ENCODE assay signal across 20 cellular contexts in the genomic region with DNA sequence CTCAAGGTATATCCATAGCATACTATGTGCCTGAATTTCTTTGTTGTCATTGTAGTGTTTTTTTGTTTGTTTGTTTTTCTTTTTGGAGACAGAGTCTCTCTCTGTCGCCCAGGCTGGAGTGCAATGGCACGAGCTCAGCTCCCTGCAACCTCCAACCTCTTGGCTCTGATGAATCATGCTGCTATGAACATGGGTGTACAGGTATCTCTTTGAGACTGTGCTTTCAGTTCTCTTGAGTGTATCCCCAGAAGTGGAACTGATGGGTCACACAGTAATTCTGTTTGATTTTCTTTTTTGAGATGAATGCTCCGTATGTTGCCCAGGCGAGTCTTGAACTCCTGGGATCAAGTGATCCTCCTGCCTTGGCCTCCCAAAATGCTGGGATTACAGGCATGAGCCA. TPM values are rescaled to one million over a fixed set of nuclear protein-coding genes. Genes with fewer than 3 reads are reported as not detected.
DNase-seq lines count a peak whose midpoint lies in the region; ATAC-seq, FAIRE-seq and TF ChIP-seq lines count a peak whose summit lies in the region.
"Had no signal": no experiment of that assay in that cellular context is flagged by ENCODE, and none has a peak within 500 bp of the region (broad histone marks: within the 10 kb centered on the region; RNA-seq: fewer than 3 reads in every experiment).

No MANE protein-coding gene starts in this region.

- in situ Hi-C loops in mammary epithelial cell (cut with MboI; ENCODE audit: low sequenced_read_pairs in 2 of 2): no loop called here

- H2AFZ ChIP-seq in mammary epithelial cell (ENCODE audit: low read depth, low read length) (no peak overlapping the region), keratinocyte (ENCODE audit: control insufficient read depth, low read length) (no peak overlapping the region), neural progenitor cell (replicated peaks) (no peak overlapping the region)

- ATAC-seq in activated T-helper 17 cell treated with anti-CD3 and anti-CD28 coated beads, Interleukin-2, amount 50 U/mL, for 72 hours (replicated peaks): no peak

- H3K9me1 ChIP-seq in keratinocyte (ENCODE audit: control insufficient read depth, extremely low read depth, insufficient read depth, low read length): peaks cover 2% of the 10 kb centered on the region

- CTCF ChIA-PET in mammary epithelial cell (lab: Charles Lee; ENCODE audit: low non-redundant PET): no interaction called here
- CTCF ChIA-PET in MCF 10A (lab: Yijun Ruan, JAX): no interaction called here

- H3K27ac ChIP-seq in mammary epithelial cell (ENCODE audit: insufficient read depth, low read depth, low read length): no peak overlapping the region
- no peak overlapping the region for H3K27ac ChIP-seq in endodermal cell (ENCODE audit: low read depth, low read length)
- H3K27ac ChIP-seq in keratinocyte (ENCODE audit: control insufficient read depth, insufficient read depth, low read length): no peak overlapping the region
- no peak overlapping the region for H3K27ac ChIP-seq in neural progenitor cell

- H3K4me1 ChIP-seq in mammary epithelial cell (ENCODE audit: insufficient read depth, low read length) (peaks cover 19% of the 10 kb centered on the region), endodermal cell (ENCODE audit: control insufficient read depth, insufficient read depth, low read length) (peaks cover 8% of the 10 kb centered on the region), keratinocyte (ENCODE audit: control insufficient read depth, extremely low read depth, insufficient read depth, low read length) (peaks cover 12% of the 10 kb centered on the region), neural progenitor cell (no peaks in the 10 kb centered on the region)

- no peaks in the 10 kb centered on the region for H3K79me2 ChIP-seq in mammary epithelial cell (ENCODE audit: insufficient read depth, low read length)
- H3K79me2 ChIP-seq in keratinocyte (ENCODE audit: control insufficient read depth, insufficient read depth, low read length): no peaks in the 10 kb centered on the region
- no peaks in the 10 kb centered on the region for H3K79me2 ChIP-seq in neural progenitor cell (ENCODE audit: low read depth)

- H3K36me3 ChIP-seq in mammary epithelial cell (ENCODE audit: insufficient read depth, low read length) (peaks cover 20% of the 10 kb centered on the region), endodermal cell (ENCODE audit: control insufficient read depth, insufficient read depth, low read length) (peaks cover 80% of the 10 kb centered on the region), keratinocyte (ENCODE audit: control insufficient read depth in 2 of 2, extremely low read depth in 1 of 2, insufficient read depth in 2 of 2, low read length in 2 of 2) (peaks cover 23 to 29% of the 10 kb centered on the region in 2 experiments), neural progenitor cell (no peaks in the 10 kb centered on the region)

- no peak overlapping the region for H3K4me3 ChIP-seq in mammary epithelial cell (replicated peaks in 1 of 3; ENCODE audit: insufficient read depth in 1 of 3, low read depth in 2 of 3, low read length in 3 of 3)
- no peak overlapping the region for H3K4me3 ChIP-seq in endodermal cell (ENCODE audit: low read length)
- no peak overlapping the region for H3K4me3 ChIP-seq in keratinocyte (ENCODE audit: control insufficient read depth in 2 of 3, extremely low read depth in 1 of 3, insufficient read depth in 2 of 3, low read depth in 1 of 3, low read length in 3 of 3)
- no peak overlapping the region for H3K4me3 ChIP-seq in neural progenitor cell

- H3K4me3 Mint-ChIP-seq in MCF 10A (ENCODE audit: unreplicated experiment) (no peak overlapping the region), endodermal cell (no peak overlapping the region), neural progenitor cell (no peak overlapping the region)
- H3K4me3 Mint-ChIP-seq in activated T-helper 17 cell treated with anti-CD3 and anti-CD28 coated beads, Interleukin-2, amount 50 U/mL, for 72 hours: no peak overlapping the region
- H3K4me3 Mint-ChIP-seq: CD4-positive, alpha-beta memory T cell had no signal

- DNase-seq in mammary epithelial cell (no peak), MCF 10A (ENCODE audit: unreplicated experiment) (no peak), endodermal cell (no peak), keratinocyte (ENCODE audit: low read depth, low spot score) (no peak), neural progenitor cell (ENCODE audit: low spot score) (no peak), frontal cortex (ENCODE audit: low spot score in 2 of 2) (no peak)
- no peak for DNase-seq in stimulated activated CD4-positive, alpha-beta T cell treated with anti-CD3 and anti-CD28 coated beads, Interleukin-4, amount 100 ng/mL, for 24 hours
- DNase-seq: C1 segment of cervical spinal cord; Calu3; CD4-positive, alpha-beta memory T cell; COR-L47; DMS53; DMS79 treated with DMSO at 0.1 percent for 48 hours; GF-D8; H7; HCEC 1CT had no signal

- no peak for TF ChIP-seq CTCF in mammary epithelial cell (conservative IDR thresholded peaks at IDR 0.05 in 1 of 2, IDR thresholded peaks at IDR 0.05 in 1 of 2; ENCODE audit: extremely low read depth in 1 of 2, insufficient read depth in 1 of 2, low read depth in 1 of 2, low read length in 2 of 2)
- no peak for TF ChIP-seq CTCF in MCF 10A (IDR thresholded peaks at IDR 0.05; ENCODE audit: unreplicated experiment)
- TF ChIP-seq CTCF in endodermal cell (conservative IDR thresholded peaks at IDR 0.05): no peak
- no peak for TF ChIP-seq CTCF in keratinocyte (optimal IDR thresholded peaks at IDR 0.05 in 1 of 3, IDR thresholded peaks at IDR 0.05 in 1 of 3, conservative IDR thresholded peaks at IDR 0.05 in 1 of 3; ENCODE audit: extremely low read depth in 1 of 3, insufficient read depth in 2 of 3, low read length in 3 of 3)
- TF ChIP-seq CTCF in neural progenitor cell (IDR thresholded peaks at IDR 0.05): no peak

- POLR2A ChIA-PET in MCF 10A (lab: Yijun Ruan, JAX): interaction anchor here (0.8 to 1.5 kb wide), 2 partner anchors 13 to 17 kb away, joined by 3 to 4 read pairs; partner anchors contain the start of gene SLC25A42

- H3K9me3 Mint-ChIP-seq in MCF 10A (ENCODE audit: unreplicated experiment): no peaks in the 10 kb centered on the region
- no peaks in the 10 kb centered on the region for H3K9me3 Mint-ChIP-seq in activated T-helper 17 cell treated with anti-CD3 and anti-CD28 coated beads, Interleukin-2, amount 50 U/mL, for 72 hours
- no peaks in the 10 kb centered on the region for H3K9me3 Mint-ChIP-seq in endodermal cell
- no peaks in the 10 kb centered on the region for H3K9me3 Mint-ChIP-seq in neural progenitor cell
- H3K9me3 Mint-ChIP-seq: CD4-positive, alpha-beta memory T cell had no signal

- intact Hi-C loops in mammary epithelial cell (cut with micrococcal nuclease) (no loop called here), MCF 10A (cut with micrococcal nuclease) (no loop called here)

- FAIRE-seq in keratinocyte (lab: Jason Lieb, UNC) (peak; percentile 63), frontal cortex (lab: Jason Lieb, UNC) (no peak)
- FAIRE-seq: GM12891, GM18507, H1 had no signal

- H3K27me3 ChIP-seq in mammary epithelial cell (ENCODE audit: insufficient read depth, low read length) (no peaks in the 10 kb centered on the region), endodermal cell (ENCODE audit: control insufficient read depth, insufficient read depth, low read length, poor library complexity, severe bottlenecking) (no peaks in the 10 kb centered on the region), keratinocyte (ENCODE audit: control insufficient read depth, extremely low read depth, insufficient read depth, low read length) (no peaks in the 10 kb centered on the region), neural progenitor cell (no peaks in the 10 kb centered on the region)

- H3K27ac Mint-ChIP-seq in MCF 10A (ENCODE audit: low read depth, unreplicated experiment) (no peak overlapping the region), endodermal cell (peak overlapping the region; percentile 35), neural progenitor cell (no peak overlapping the region)
- H3K27ac Mint-ChIP-seq in activated T-helper 17 cell treated with anti-CD3 and anti-CD28 coated beads, Interleukin-2, amount 50 U/mL, for 72 hours: peak overlapping the region; percentile 4

- dilution Hi-C loops in mammary epithelial cell (cut with HindIII; ENCODE audit: low sequenced_read_pairs): no loop called here
- dilution Hi-C loops in keratinocyte (cut with MboI; ENCODE audit: extremely low pct_ligation_motif_present, low sequenced_read_pairs): no loop called here

- H3K4me1 Mint-ChIP-seq in MCF 10A (ENCODE audit: insufficient read depth, unreplicated experiment) (peaks cover 9% of the 10 kb centered on the region), endodermal cell (peaks cover 33% of the 10 kb centered on the region), neural progenitor cell (no peaks in the 10 kb centered on the region)
- H3K4me1 Mint-ChIP-seq in activated T-helper 17 cell treated with anti-CD3 and anti-CD28 coated beads, Interleukin-2, amount 50 U/mL, for 72 hours: no peaks in the 10 kb centered on the region

- no peaks in the 10 kb centered on the region for H3K27me3 Mint-ChIP-seq in MCF 10A (ENCODE audit: insufficient read depth, unreplicated experiment)
- no peaks in the 10 kb centered on the region for H3K27me3 Mint-ChIP-seq in activated T-helper 17 cell treated with anti-CD3 and anti-CD28 coated beads, Interleukin-2, amount 50 U/mL, for 72 hours
- no peaks in the 10 kb centered on the region for H3K27me3 Mint-ChIP-seq in endodermal cell (ENCODE audit: insufficient read depth)
- H3K27me3 Mint-ChIP-seq in neural progenitor cell (ENCODE audit: insufficient read depth, low read depth): no peaks in the 10 kb centered on the region
- H3K27me3 Mint-ChIP-seq: CD4-positive, alpha-beta memory T cell had no signal

- H3K9me3 ChIP-seq in mammary epithelial cell (replicated peaks; ENCODE audit: insufficient read depth, low read length): no peaks in the 10 kb centered on the region
- H3K9me3 ChIP-seq in endodermal cell (ENCODE audit: control insufficient read depth, low read length): peaks cover 9% of the 10 kb centered on the region
- H3K9me3 ChIP-seq in keratinocyte (ENCODE audit: control insufficient read depth, low read depth, low read length): no peaks in the 10 kb centered on the region
- no peaks in the 10 kb centered on the region for H3K9me3 ChIP-seq in neural progenitor cell (ENCODE audit: low read depth)

- no peaks in the 10 kb centered on the region for H3F3A ChIP-seq in neural progenitor cell (ENCODE audit: low read depth)

- H4K20me1 ChIP-seq in mammary epithelial cell (ENCODE audit: insufficient read depth, low read length): no peaks in the 10 kb centered on the region
- H4K20me1 ChIP-seq in keratinocyte (ENCODE audit: control insufficient read depth, extremely low read depth, insufficient read depth, low read length): no peaks in the 10 kb centered on the region
- no peaks in the 10 kb centered on the region for H4K20me1 ChIP-seq in neural progenitor cell (ENCODE audit: low read depth)

- H3K36me3 Mint-ChIP-seq in MCF 10A (ENCODE audit: insufficient read depth, unreplicated experiment) (peaks cover 51% of the 10 kb centered on the region), endodermal cell (ENCODE audit: low read depth) (peaks cover 70% of the 10 kb centered on the region), neural progenitor cell (peaks cover 8% of the 10 kb centered on the region)
- H3K36me3 Mint-ChIP-seq in activated T-helper 17 cell treated with anti-CD3 and anti-CD28 coated beads, Interleukin-2, amount 50 U/mL, for 72 hours (ENCODE audit: low read depth): peaks cover 86% of the 10 kb centered on the region

- WGBS in mammary epithelial cell (ENCODE audit: low coverage, missing lambda C conversion rate): 80% methylated on average over 4 of the region's 4 CpGs
- 97 to 98% methylated on average over 4 of the region's 4 CpGs for WGBS in endodermal cell (ENCODE audit: insufficient coverage in 1 of 2, insufficient read length in 1 of 2), 2 experiments

- H3K9ac ChIP-seq in mammary epithelial cell (ENCODE audit: insufficient read depth, low read length) (no peak overlapping the region), endodermal cell (ENCODE audit: extremely low read depth, low read length, poor library complexity, severe bottlenecking) (no peak overlapping the region), keratinocyte (ENCODE audit: control insufficient read depth, extremely low read depth, insufficient read depth, low read length) (no peak overlapping the region), neural progenitor cell (no peak overlapping the region)

- peak overlapping the region; percentile 1 for H3K4me2 ChIP-seq in mammary epithelial cell (ENCODE audit: insufficient read depth, low read depth, low read length)
- no peak overlapping the region for H3K4me2 ChIP-seq in keratinocyte (ENCODE audit: control insufficient read depth, extremely low read depth, insufficient read depth, low read depth, low read length)
- H3K4me2 ChIP-seq in neural progenitor cell: no peak overlapping the region

- BruUV-seq in mammary epithelial cell (replicated peaks; lab: Mats Ljungman, UMichigan) (no TSS peak), MCF 10A (replicated peaks; lab: Mats Ljungman, UMichigan) (no TSS peak)

RNA-seq across cellular contexts. Expression of gene SLC25A42, which starts 13.7 kb away (rescaled TPM):
- total RNA-seq in mammary epithelial cell (1 to 10 TPM; 3.0 to 5.1 TPM), MCF 10A (2022) (3.1 and 3.7 TPM in 2 replicates), endodermal cell (1 to 10 TPM; 6.6 to 7.2 TPM), neural progenitor cell (ENCODE audit: low replicate concordance) (4.0 and 6.2 TPM in 2 replicates), frontal cortex (10.2 TPM)
- polyA plus RNA-seq in mammary epithelial cell (3.0 TPM), keratinocyte (1.2 to 2.2 TPM (median 1.9 TPM) in 3 replicates)
- polyA minus RNA-seq in mammary epithelial cell (0.26 TPM), keratinocyte (1.7 to 3.7 TPM (median 3.4 TPM) in 3 replicates)
- total RNA-seq in activated T-helper 17 cell treated with anti-CD3 and anti-CD28 coated beads, Interleukin-2, amount 50 U/mL, for 72 hours: 10 to 100 TPM; 14.1 to 18.5 TPM
- polyA plus RNA-seq in endodermal cell (2013, experiment 1 of 2): 7.0 TPM
- 7.3 TPM for polyA plus RNA-seq in endodermal cell (2013, experiment 2 of 2)
- 0.49 TPM for polyA plus RNA-seq in keratinocyte (2011; ENCODE audit: low read depth)
- polyA plus RNA-seq in keratinocyte (2011; cell fraction: cytosol; rRNA removed): 1.7 and 2.6 TPM in 2 replicates
- polyA plus RNA-seq in keratinocyte (2011; cell fraction: nucleus; rRNA removed): 3.7 and 6.0 TPM in 2 replicates
- polyA plus RNA-seq in keratinocyte (2012; ENCODE audit: low replicate concordance): 1.6 and 3.0 TPM in 2 replicates
- polyA minus RNA-seq in keratinocyte (2011; cell fraction: cytosol; rRNA and poly(A)+ RNA removed): 1.2 TPM
- polyA minus RNA-seq in keratinocyte (2011; cell fraction: nucleus; rRNA and poly(A)+ RNA removed): 2.0 and 2.9 TPM in 2 replicates

RNA-seq across cellular contexts. Expression of gene ARMC6, which starts 16.7 kb away (rescaled TPM):
- total RNA-seq in mammary epithelial cell (10 to 100 TPM; 35.1 to 37.7 TPM), MCF 10A (2022) (24.8 and 37.1 TPM in 2 replicates), endodermal cell (10 to 100 TPM; 26.1 to 37.8 TPM), neural progenitor cell (ENCODE audit: low replicate concordance) (18.1 and 35.0 TPM in 2 replicates), frontal cortex (56.3 TPM)
- polyA plus RNA-seq in mammary epithelial cell (42.6 TPM), keratinocyte (23.8 to 32.7 TPM (median 30.7 TPM) in 3 replicates)
- polyA minus RNA-seq in mammary epithelial cell (62.6 TPM), keratinocyte (36.4 to 68.3 TPM (median 43.0 TPM) in 3 replicates)
- 10 to 100 TPM; 19.6 to 44.4 TPM for total RNA-seq in activated T-helper 17 cell treated with anti-CD3 and anti-CD28 coated beads, Interleukin-2, amount 50 U/mL, for 72 hours
- polyA plus RNA-seq in endodermal cell (2013, experiment 1 of 2): 30.8 TPM
- polyA plus RNA-seq in endodermal cell (2013, experiment 2 of 2): 27.0 TPM
- 12.2 TPM for polyA plus RNA-seq in keratinocyte (2011; ENCODE audit: low read depth)
- 24.1 and 37.6 TPM in 2 replicates for polyA plus RNA-seq in keratinocyte (2011; cell fraction: cytosol; rRNA removed)
- 27.1 and 37.3 TPM in 2 replicates for polyA plus RNA-seq in keratinocyte (2011; cell fraction: nucleus; rRNA removed)
- 15.3 and 37.1 TPM in 2 replicates for polyA plus RNA-seq in keratinocyte (2012; ENCODE audit: low replicate concordance)
- 58.5 TPM for polyA minus RNA-seq in keratinocyte (2011; cell fraction: cytosol; rRNA and poly(A)+ RNA removed)
- polyA minus RNA-seq in keratinocyte (2011; cell fraction: nucleus; rRNA and poly(A)+ RNA removed): 20.7 and 24.2 TPM in 2 replicates

RNA-seq across cellular contexts. Expression of gene SUGP2, which starts 16.8 kb away (rescaled TPM):
- total RNA-seq in mammary epithelial cell: 10 to 100 TPM; 34.0 to 59.5 TPM
- 28.1 TPM for polyA plus RNA-seq in mammary epithelial cell
- 38.5 TPM for polyA minus RNA-seq in mammary epithelial cell
- 69.1 and 75.8 TPM in 2 replicates for total RNA-seq in MCF 10A (2022)
- 100 to 1,000 TPM; 120 to 128 TPM for total RNA-seq in activated T-helper 17 cell treated with anti-CD3 and anti-CD28 coated beads, Interleukin-2, amount 50 U/mL, for 72 hours
- 100 to 1,000 TPM; 121 to 157 TPM for total RNA-seq in endodermal cell
- 130 TPM for polyA plus RNA-seq in endodermal cell (2013, experiment 1 of 2)
- polyA plus RNA-seq in endodermal cell (2013, experiment 2 of 2): 124 TPM
- polyA plus RNA-seq in keratinocyte: 39.6 to 57.9 TPM (median 51.2 TPM) in 3 replicates
- 10.5 TPM for polyA plus RNA-seq in keratinocyte (2011; ENCODE audit: low read depth)
- 21.1 and 25.1 TPM in 2 replicates for polyA plus RNA-seq in keratinocyte (2011; cell fraction: cytosol; rRNA removed)
- 222 and 229 TPM in 2 replicates for polyA plus RNA-seq in keratinocyte (2011; cell fraction: nucleus; rRNA removed)
- 31.8 and 38.0 TPM in 2 replicates for polyA plus RNA-seq in keratinocyte (2012; ENCODE audit: low replicate concordance)
- 18.2 to 32.5 TPM (median 22.3 TPM) in 3 replicates for polyA minus RNA-seq in keratinocyte
- 12.1 TPM for polyA minus RNA-seq in keratinocyte (2011; cell fraction: cytosol; rRNA and poly(A)+ RNA removed)
- polyA minus RNA-seq in keratinocyte (2011; cell fraction: nucleus; rRNA and poly(A)+ RNA removed): 32.5 and 51.0 TPM in 2 replicates
- total RNA-seq in neural progenitor cell (ENCODE audit: low replicate concordance): 123 and 125 TPM in 2 replicates
- total RNA-seq in frontal cortex: 90.5 TPM

Comparison
In these comparisons a context has a peak if more than half of its experiments do, and no peak if none do; other contexts are left out.
1. H3K27ac Mint-ChIP-seq: peak in activated T-helper 17 cell treated with anti-CD3 and anti-CD28 coated beads, Interleukin-2, amount 50 U/mL, for 72 hours (single experiment) and endodermal cell (single experiment); none in MCF 10A (single experiment) and neural progenitor cell (single experiment).